In genomic region chr11:14403528-14403927, GRCh38 we compare ENCODE assay signal across 1 cellular context.
TF ChIP-seq lines count a peak whose summit lies in the region.

No MANE protein-coding gene starts in this region.

TF ChIP-seq in HEK293, 187 proteins besides CTCF, POLR2A, EP300 and RAD21 (continued from another document):
- peak; percentile 47; the same call in 1 of the 2 replicates for TF ChIP-seq ZNF623 (tag by site-specific recombination; IDR thresholded peaks at IDR 0.05)
- peak; percentile 73; the same call in 1 of the 2 replicates for TF ChIP-seq ZNF140 (tag by site-specific recombination; IDR thresholded peaks at IDR 0.05)
- TF ChIP-seq ZBTB11 (tag by site-specific recombination; conservative IDR thresholded peaks at IDR 0.05; ENCODE audit: low read depth): peak; percentile 55; the same call in 1 of the 2 replicates
- peak; percentile 42; the same call in 1 of the 2 replicates for TF ChIP-seq REST (tag by site-specific recombination; IDR thresholded peaks at IDR 0.05)
- TF ChIP-seq ZNF654 (tag by site-specific recombination; IDR thresholded peaks at IDR 0.05; ENCODE audit: low read depth): peak; percentile 25
- peak; percentile 39 for TF ChIP-seq ZNF510 (tag by site-specific recombination; IDR thresholded peaks at IDR 0.05; ENCODE audit: insufficient replicate concordance)
- TF ChIP-seq ZNF19 (tag by site-specific recombination; IDR thresholded peaks at IDR 0.05; ENCODE audit: low read depth): peak; percentile 70; the same call in 1 of the 2 replicates
- peak; percentile 77 for TF ChIP-seq ZNF555 (tag by site-specific recombination; conservative IDR thresholded peaks at IDR 0.05)
TF ChIP-seq in HEK293: peak in this region for 17; not testable (repeated sequence) for 170.
